ENCODE assay signal across 13 cellular contexts in the genomic region with DNA sequence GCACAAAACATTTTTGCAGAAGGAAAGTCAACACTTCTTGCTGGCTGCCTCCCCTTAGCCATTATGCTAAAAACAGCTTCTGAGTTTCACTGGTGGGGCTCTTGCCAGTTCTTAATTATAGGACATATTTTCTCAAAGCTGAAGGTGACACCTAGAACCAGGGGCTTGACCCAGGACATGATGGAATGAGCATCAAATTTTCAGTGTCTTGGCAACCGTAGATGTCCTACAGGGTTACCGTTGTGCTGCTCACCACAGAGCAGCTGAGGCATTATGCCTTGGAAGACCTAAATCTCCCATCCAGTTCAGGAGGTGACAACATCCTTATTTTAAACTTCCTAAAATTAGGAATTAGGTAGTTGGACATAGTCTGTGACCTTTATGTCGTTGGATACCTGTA. TPM values are rescaled to one million over a fixed set of nuclear protein-coding genes. Genes with fewer than 3 reads are reported as not detected.
A peak's percentile ranks its signal among the peaks of the same experiment; 100 is the strongest.
DNase-seq lines count a peak whose midpoint lies in the region; ATAC-seq and TF ChIP-seq lines count a peak whose summit lies in the region.
"Had no signal": no experiment of that assay in that cellular context is flagged by ENCODE, and none has a peak within 500 bp of the region (broad histone marks: within the 10 kb centered on the region; RNA-seq: fewer than 3 reads in every experiment).

No MANE protein-coding gene starts in this region.

- no peaks in the 10 kb centered on the region for H3K9me3 Mint-ChIP-seq in activated naive CD8-positive, alpha-beta T cell (ENCODE audit: low read depth)
- H3K9me3 Mint-ChIP-seq in neural progenitor cell = no peaks in the 10 kb centered on the region

- no peaks in the 10 kb centered on the region for H3K27me3 Mint-ChIP-seq in activated naive CD8-positive, alpha-beta T cell
- H3K27me3 Mint-ChIP-seq in neural progenitor cell (ENCODE audit: insufficient read depth, low read depth) = peaks cover 3% of the 10 kb centered on the region

- H3F3A ChIP-seq in neural progenitor cell (ENCODE audit: low read depth) = peaks cover 19% of the 10 kb centered on the region

- H3K4me2 ChIP-seq in BLaER1 (peak overlapping the region; percentile 80), neural progenitor cell (no peak overlapping the region)

- TF ChIP-seq CTCF in neural progenitor cell (IDR thresholded peaks at IDR 0.05) = no peak

- H3K9me3 ChIP-seq in BLaER1 = no peaks in the 10 kb centered on the region
- H3K9me3 ChIP-seq in KOPT-K1 (ENCODE audit: insufficient read depth, low read length, poor library complexity, severe bottlenecking) = no peaks in the 10 kb centered on the region
- no peaks in the 10 kb centered on the region for H3K9me3 ChIP-seq in neural progenitor cell (ENCODE audit: low read depth)

- DNase-seq in myocyte (ENCODE audit: low read depth) = peak; percentile 31
- DNase-seq in pons (ENCODE audit: low spot score) = no peak
- no peak for DNase-seq in neural progenitor cell (ENCODE audit: low spot score)
- no peak for DNase-seq in D341Med (ENCODE audit: low spot score)
- DNase-seq: EL, NCI-H1417 treated with DMSO at 0.1 percent for 48 hours, NCI-H748 treated with DMSO at 0.1 percent for 48 hours had no signal

- peak overlapping the region; percentile 56; the same call in 1 of the 2 replicates for H3K9ac ChIP-seq in BLaER1
- no peak overlapping the region for H3K9ac ChIP-seq in neural progenitor cell

- peaks cover 2% of the 10 kb centered on the region for H3K36me3 Mint-ChIP-seq in activated naive CD8-positive, alpha-beta T cell
- H3K36me3 Mint-ChIP-seq in neural progenitor cell = peaks cover 20% of the 10 kb centered on the region

- H3K4me1 ChIP-seq in BLaER1 (peaks cover 36% of the 10 kb centered on the region), neural progenitor cell (peaks cover 3% of the 10 kb centered on the region)

- no peak overlapping the region for H2AFZ ChIP-seq in neural progenitor cell (replicated peaks)

- H3K4me1 Mint-ChIP-seq in activated naive CD8-positive, alpha-beta T cell (ENCODE audit: low read depth) = peaks cover 58% of the 10 kb centered on the region
- H3K4me1 Mint-ChIP-seq in neural progenitor cell = peaks cover 9% of the 10 kb centered on the region

- ATAC-seq in GM19463 (IDR thresholded peaks at IDR 0.05; ENCODE audit: unreplicated experiment) = no peak
- ATAC-seq: HCT116 had no signal

- peak overlapping the region; percentile 55; the same call in 1 of the 2 replicates for H3K4me3 ChIP-seq in BLaER1
- H3K4me3 ChIP-seq in neural progenitor cell = no peak overlapping the region
- H3K4me3 ChIP-seq: cardiac muscle cell had no signal

- H3K79me2 ChIP-seq in neural progenitor cell (ENCODE audit: low read depth) = no peaks in the 10 kb centered on the region

- peak overlapping the region; percentile 99 for H3K27ac Mint-ChIP-seq in activated naive CD8-positive, alpha-beta T cell
- no peak overlapping the region for H3K27ac Mint-ChIP-seq in neural progenitor cell

- H3K27ac ChIP-seq in BLaER1 = peak overlapping the region; percentile 70
- H3K27ac ChIP-seq in KOPT-K1 (ENCODE audit: low read depth, low read length, poor library complexity, severe bottlenecking) = peak overlapping the region; percentile 67
- H3K27ac ChIP-seq in neural progenitor cell = no peak overlapping the region
- H3K27ac ChIP-seq: cardiac muscle cell had no signal

- no peaks in the 10 kb centered on the region for H3K27me3 ChIP-seq in BLaER1
- no peaks in the 10 kb centered on the region for H3K27me3 ChIP-seq in neural progenitor cell
- H3K27me3 ChIP-seq: cardiac muscle cell had no signal

- peak overlapping the region; percentile 97 for H3K4me3 Mint-ChIP-seq in activated naive CD8-positive, alpha-beta T cell
- no peak overlapping the region for H3K4me3 Mint-ChIP-seq in neural progenitor cell

- H3K36me3 ChIP-seq in BLaER1 (no peaks in the 10 kb centered on the region), KOPT-K1 (ENCODE audit: insufficient read depth, low read length) (no peaks in the 10 kb centered on the region), neural progenitor cell (peaks cover 6% of the 10 kb centered on the region)

- H4K20me1 ChIP-seq in BLaER1 (no peaks in the 10 kb centered on the region), neural progenitor cell (ENCODE audit: low read depth) (no peaks in the 10 kb centered on the region)

RNA-seq across cellular contexts. Expression of gene TMEM185B, which starts 46.7 kb away (rescaled TPM):
- total RNA-seq in myocyte (27.1 and 27.6 TPM in 2 replicates), neural progenitor cell (ENCODE audit: low replicate concordance) (11.1 and 15.3 TPM in 2 replicates)
- polyA plus RNA-seq in myocyte (2012) = 19.9 TPM
